ENCODE assay signal across 14 cellular contexts in genomic region chr17:41957058-41957868, GRCh38. TPM values are rescaled to one million over a fixed set of nuclear protein-coding genes. Genes with fewer than 3 reads are reported as not detected.
DNase-seq lines count a peak whose midpoint lies in the region; ATAC-seq and TF ChIP-seq lines count a peak whose summit lies in the region.
"Had no signal": no experiment of that assay in that cellular context is flagged by ENCODE, and none has a peak within 500 bp of the region (broad histone marks: within the 10 kb centered on the region; RNA-seq: fewer than 3 reads in every experiment).

No MANE protein-coding gene starts in this region.

- H3K27me3 ChIP-seq in WERI-Rb-1 (ENCODE audit: insufficient read depth, low read depth, severe bottlenecking) (no peaks in the 10 kb centered on the region), hepatocyte (no peaks in the 10 kb centered on the region)
- H3K27me3 ChIP-seq: Peyer's patch had no signal

- no peak for TF ChIP-seq CTCF in WERI-Rb-1 (IDR thresholded peaks at IDR 0.05; ENCODE audit: low read depth, low read length)
- no peak for TF ChIP-seq CTCF in hepatocyte (IDR thresholded peaks at IDR 0.05; ENCODE audit: poor library complexity)

- 61% methylated on average over 11 of the region's 11 CpGs for WGBS in hepatocyte (ENCODE audit: low lambda C conversion rate, missing lambda C conversion rate)

- H3K79me2 ChIP-seq in hepatocyte = no peaks in the 10 kb centered on the region

- no peaks in the 10 kb centered on the region for H3K9me2 ChIP-seq in hepatocyte (replicated peaks; ENCODE audit: insufficient read depth)

- no peaks in the 10 kb centered on the region for H4K20me1 ChIP-seq in hepatocyte (ENCODE audit: insufficient read depth, poor library complexity, severe bottlenecking)

- H3K4me3 ChIP-seq in WERI-Rb-1 (ENCODE audit: low read depth, low read length) (no peak overlapping the region), hepatocyte (no peak overlapping the region)
- H3K4me3 ChIP-seq: Peyer's patch, thoracic aorta had no signal

- ATAC-seq in HG03025 (IDR thresholded peaks at IDR 0.05; ENCODE audit: low FRiP score, unreplicated experiment) = no peak
- ATAC-seq: CD8-positive, alpha-beta T cell had no signal

- H3K4me1 ChIP-seq in hepatocyte (ENCODE audit: insufficient read depth) = peaks cover 3% of the 10 kb centered on the region
- H3K4me1 ChIP-seq: Peyer's patch had no signal

- no peaks in the 10 kb centered on the region; the same call in 1 of the 2 replicates for H3K36me3 ChIP-seq in WERI-Rb-1
- no peaks in the 10 kb centered on the region for H3K36me3 ChIP-seq in hepatocyte (replicated peaks; ENCODE audit: insufficient read depth, low read depth)
- H3K36me3 ChIP-seq: Peyer's patch, thoracic aorta had no signal

- peak; percentile 6 to 24 for DNase-seq in NOMO-1 (lab: John Stamatoyannopoulos, UW; ENCODE audit: unreplicated experiment in 2 of 2)
- DNase-seq in NOMO-1 treated with dmso at 0.1 percent for 144 hours (lab: John Stamatoyannopoulos, UW; ENCODE audit: unreplicated experiment) = no peak
- no peak for DNase-seq in WERI-Rb-1
- DNase-seq in hepatocyte (ENCODE audit: low spot score) = no peak
- DNase-seq in renal cortical epithelial cell (ENCODE audit: low read depth) = peak; percentile 65
- no peak for DNase-seq in NCI-H1436 treated with DMSO at 0.1 percent for 48 hours (lab: John Stamatoyannopoulos, UW)
- no peak for DNase-seq in NCI-H526 (lab: John Stamatoyannopoulos, UW)
- DNase-seq: 8988T; CD8-positive, alpha-beta T cell; mammary epithelial cell; NCI-H1092 treated with DMSO at 0.1 percent for 48 hours; Peyer's patch had no signal

- peak overlapping the region; percentile 23 for H2AFZ ChIP-seq in hepatocyte

- no peak overlapping the region for H3K4me2 ChIP-seq in hepatocyte

- H3K9me3 ChIP-seq in WERI-Rb-1 (ENCODE audit: severe bottlenecking) (no peaks in the 10 kb centered on the region), hepatocyte (ENCODE audit: low read depth) (no peaks in the 10 kb centered on the region)
- H3K9me3 ChIP-seq: Peyer's patch, thoracic aorta had no signal

- peak overlapping the region; percentile 6; the same call in 1 of the 2 replicates for H3K27ac ChIP-seq in WERI-Rb-1
- H3K27ac ChIP-seq in hepatocyte = peak overlapping the region; percentile 66
- H3K27ac ChIP-seq: Peyer's patch, thoracic aorta had no signal

RNA-seq across cellular contexts. Expression of gene CNP, which starts 9.3 kb away (rescaled TPM):
- total RNA-seq in hepatocyte (59.8 and 61.4 TPM in 2 replicates), renal cortical epithelial cell (51.4 and 78.5 TPM in 2 replicates)
- 77.7 and 97.0 TPM in 2 replicates for polyA plus RNA-seq in hepatocyte

RNA-seq across cellular contexts. Expression of gene ODAD4, which starts 26.8 kb away (rescaled TPM):
- 0.52 and 0.53 TPM in 2 replicates for total RNA-seq in hepatocyte
- 0.75 and 0.76 TPM in 2 replicates for polyA plus RNA-seq in hepatocyte
- 0.35 and 2.2 TPM in 2 replicates for total RNA-seq in renal cortical epithelial cell

RNA-seq across cellular contexts. Expression of gene ACLY, which starts 38.5 kb away (rescaled TPM):
- total RNA-seq in hepatocyte (157 and 167 TPM in 2 replicates), renal cortical epithelial cell (343 and 387 TPM in 2 replicates)
- polyA plus RNA-seq in hepatocyte = 82.1 and 101 TPM in 2 replicates

RNA-seq across cellular contexts. Expression of gene DNAJC7, which starts 60.0 kb away (rescaled TPM):
- total RNA-seq in hepatocyte (73.6 and 86.3 TPM in 2 replicates), renal cortical epithelial cell (67.6 and 107 TPM in 2 replicates)
- 50.1 and 61.7 TPM in 2 replicates for polyA plus RNA-seq in hepatocyte

Comparison
In these comparisons a context has a peak if more than half of its experiments do, and no peak if none do; other contexts are left out.
1. DNase-seq: peak in NOMO-1 (2 of 2) and renal cortical epithelial cell (single experiment); none in NOMO-1 treated with dmso at 0.1 percent for 144 hours (single experiment), WERI-Rb-1 (single experiment), hepatocyte (single experiment), NCI-H1436 treated with DMSO at 0.1 percent for 48 hours (single experiment) and NCI-H526 (0 of 2).